In genomic region chr22:29112102-29112501, GRCh38 we compare ENCODE assay signal across 1 cellular context.
TF ChIP-seq lines count a peak whose summit lies in the region.

No MANE protein-coding gene starts in this region.

TF ChIP-seq in SK-N-SH, 30 proteins besides CTCF, POLR2A, EP300 and RAD21 (continued from another document):
- TF ChIP-seq USF1 (IDR thresholded peaks at IDR 0.05; ENCODE audit: borderline replicate concordance, low read depth) (no peak), FOXJ3 (CRISPR knock-in tag; IDR thresholded peaks at IDR 0.05) (no peak)
